9 cellular contexts compared by ENCODE assay signal in the genomic region with DNA sequence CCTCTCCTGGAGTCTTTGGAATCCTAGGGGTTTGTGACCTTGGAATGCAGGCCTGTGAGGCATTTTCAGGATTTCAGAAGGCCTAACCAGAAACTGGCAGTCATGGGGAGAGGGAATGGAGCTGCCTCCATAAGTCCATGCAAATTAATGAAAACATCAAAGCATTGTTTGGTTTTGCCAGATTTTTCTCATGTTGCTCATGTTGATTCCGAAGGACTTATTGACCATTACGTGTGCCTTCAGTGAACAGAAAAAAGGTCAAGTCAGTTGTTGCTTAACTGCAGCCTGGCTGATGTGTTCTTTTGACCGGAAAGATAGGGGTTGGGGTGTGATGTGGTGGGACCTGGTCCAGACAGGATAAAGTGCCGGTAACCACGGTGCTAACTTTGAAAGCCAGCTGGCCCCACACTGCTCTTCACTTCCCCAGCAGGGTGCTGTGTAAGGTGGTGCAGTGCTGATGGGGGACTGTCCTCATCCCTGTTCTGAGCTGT. TPM values are rescaled to one million over a fixed set of nuclear protein-coding genes. Genes with fewer than 3 reads are reported as not detected.
DNase-seq lines count a peak whose midpoint lies in the region; TF ChIP-seq lines count a peak whose summit lies in the region.
"Had no signal": no experiment of that assay in that cellular context is flagged by ENCODE, and none has a peak within 500 bp of the region (broad histone marks: within the 10 kb centered on the region; RNA-seq: fewer than 3 reads in every experiment).

No MANE protein-coding gene starts in this region.

- H3K27me3 ChIP-seq in osteoblast (ENCODE audit: insufficient read depth, low read length): no peaks in the 10 kb centered on the region

- H3K36me3 ChIP-seq in SK-N-MC (ENCODE audit: insufficient read depth, low read length): peaks cover 5% of the 10 kb centered on the region; the same call in 1 of the 2 replicates
- no peaks in the 10 kb centered on the region for H3K36me3 ChIP-seq in osteoblast (ENCODE audit: insufficient read depth, low read length)

- peaks cover 60% of the 10 kb centered on the region for H3K79me2 ChIP-seq in osteoblast (ENCODE audit: insufficient read depth, low read length)

- no peak for TF ChIP-seq CTCF in osteoblast (IDR thresholded peaks at IDR 0.05; ENCODE audit: extremely low read depth, low read depth, low read length)

- H3K27ac ChIP-seq in SK-N-MC (peak overlapping the region; percentile 94), osteoblast (ENCODE audit: low read depth, low read length) (peak overlapping the region; percentile 96)

- no peaks in the 10 kb centered on the region for H3K9me3 ChIP-seq in SK-N-MC (ENCODE audit: low read depth, low read length)
- H3K9me3 ChIP-seq in osteoblast (ENCODE audit: low read depth, low read length): no peaks in the 10 kb centered on the region

- H2AFZ ChIP-seq in osteoblast (ENCODE audit: low read length): no peak overlapping the region

- peak overlapping the region; percentile 62 for H3K4me2 ChIP-seq in osteoblast (ENCODE audit: insufficient read depth, low read length)

- DNase-seq in AG20443 (ENCODE audit: low spot score) (peak; percentile 84), SK-N-MC (ENCODE audit: low read depth, low spot score) (no peak), fibroblast of the conjunctiva (ENCODE audit: low read depth) (peak; percentile 34), osteoblast (ENCODE audit: insufficient read length, low spot score, missing footprints) (peak; percentile 94), middle frontal gyrus (ENCODE audit: extremely low spot score, low spot score) (no peak), NCI-H82 treated with DMSO at 0.1 percent for 48 hours (lab: John Stamatoyannopoulos, UW; ENCODE audit: unreplicated experiment) (no peak), NCI-H345 (lab: John Stamatoyannopoulos, UW) (no peak), cerebellar cortex (ENCODE audit: low spot score) (no peak)
- DNase-seq: activated CD4-positive, CD25-positive, alpha-beta regulatory T cell treated with anti-CD3 and anti-CD28 coated beads, Interleukin-2, amount 50 U/mL, for 72 hours had no signal

- H3K9ac ChIP-seq in SK-N-MC (ENCODE audit: insufficient read length): peak overlapping the region; percentile 54

- H3K4me3 ChIP-seq in SK-N-MC: peak overlapping the region; percentile 70; the same call in 1 of the 2 replicates
- H3K4me3 ChIP-seq in osteoblast (ENCODE audit: insufficient read depth, low read length): peak overlapping the region; percentile 14

- H4K20me1 ChIP-seq in osteoblast (ENCODE audit: insufficient read depth, low read length): no peaks in the 10 kb centered on the region

- H3K4me1 ChIP-seq in osteoblast (ENCODE audit: insufficient read depth, low read length): peaks cover 47% of the 10 kb centered on the region

RNA-seq across cellular contexts. Expression of a gene that starts 3.6 kb away (rescaled TPM):
- not detected in 2 replicates for total RNA-seq in osteoblast

RNA-seq across cellular contexts. Expression of a gene that starts 30.6 kb away (rescaled TPM):
- total RNA-seq in osteoblast: 30.6 and 36.2 TPM in 2 replicates

Comparison
In these comparisons a context has a peak if more than half of its experiments do, and no peak if none do; other contexts are left out.
1. DNase-seq: peak in AG20443 (single experiment), fibroblast of the conjunctiva (single experiment) and osteoblast (single experiment); none in SK-N-MC (single experiment), middle frontal gyrus (single experiment), NCI-H82 treated with DMSO at 0.1 percent for 48 hours (single experiment), NCI-H345 (single experiment) and cerebellar cortex (single experiment).